Comparison of ENCODE assay signal across 17 cellular contexts in genomic region chr19:58578430-58578925, GRCh38. TPM values are rescaled to one million over a fixed set of nuclear protein-coding genes. Genes with fewer than 3 reads are reported as not detected.
DNase-seq lines count a peak whose midpoint lies in the region; ATAC-seq and TF ChIP-seq lines count a peak whose summit lies in the region.
"Had no signal": no experiment of that assay in that cellular context is flagged by ENCODE, and none has a peak within 500 bp of the region (broad histone marks: within the 10 kb centered on the region; RNA-seq: fewer than 3 reads in every experiment).

No MANE protein-coding gene starts in this region.

- POLR2A ChIA-PET in WTC11 (lab: Charles Lee) (interaction anchor here (0.5 kb wide), 1 partner anchor 330 kb away, joined by 4 read pairs; no protein-coding TSS in a partner anchor), Caco-2 (lab: Charles Lee) (no interaction called here)

- DNase-seq in Ammon's horn (ENCODE audit: low spot score) = peak; percentile 12
- no peak for DNase-seq in CD4-positive, CD25-positive, alpha-beta regulatory T cell
- no peak for DNase-seq in WTC11 (ENCODE audit: low spot score)
- peak in 24 of 42 donors; percentile 9 to 81 (median 49) for DNase-seq in head of caudate nucleus
- DNase-seq in amniotic stem cell (lab: John Stamatoyannopoulos, UW) = no peak
- no peak for DNase-seq in Caco-2
- no peak for DNase-seq in kidney tubule cell (ENCODE audit: low spot score)
- DNase-seq: erythroblast; GF-D8; left cardiac atrium; naive thymus-derived CD4-positive, alpha-beta T cell; NK-92 treated with Interleukin-12 subunit alpha and Interleukin-12 subunit beta, amount 100 ng/mL, for 24 hours had no signal

- CTCF ChIA-PET in WTC11 (lab: Charles Lee) = interaction anchor here (5.0 kb wide), 1 partner anchor 59 kb away, joined by 32 read pairs; the partner anchor contains the start of gene ZBTB45
- CTCF ChIA-PET in Caco-2 (lab: Charles Lee) = no interaction called here

- H3K36me3 Mint-ChIP-seq in CD4-positive, CD25-positive, alpha-beta regulatory T cell = peaks cover 12% of the 10 kb centered on the region
- peaks cover 14% of the 10 kb centered on the region for H3K36me3 Mint-ChIP-seq in WTC11
- peaks cover 29% of the 10 kb centered on the region for H3K36me3 Mint-ChIP-seq in Caco-2 (ENCODE audit: insufficient read depth, unreplicated experiment)

- H3K4me3 Mint-ChIP-seq in CD4-positive, CD25-positive, alpha-beta regulatory T cell = peak overlapping the region in 2 of 4 donors; percentile 68 to 78
- H3K4me3 Mint-ChIP-seq in WTC11 = no peak overlapping the region
- no peak overlapping the region for H3K4me3 Mint-ChIP-seq in Caco-2 (ENCODE audit: unreplicated experiment)
- H3K4me3 Mint-ChIP-seq: CD8-positive, alpha-beta T cell had no signal

- TF ChIP-seq CTCF in WTC11 (IDR thresholded peaks at IDR 0.05) (no peak), Caco-2 (IDR thresholded peaks at IDR 0.05; ENCODE audit: insufficient read depth in 1 of 2, low read depth in 1 of 2, low read length in 1 of 2, severe bottlenecking in 1 of 2, unreplicated experiment in 1 of 2) (no peak)

- H3K36me3 ChIP-seq in CD4-positive, CD25-positive, alpha-beta regulatory T cell (ENCODE audit: control insufficient read depth, insufficient read depth, low read length) = peaks cover 5% of the 10 kb centered on the region
- H3K36me3 ChIP-seq in Caco-2 (ENCODE audit: control insufficient read depth, insufficient read depth, low read length) = no peaks in the 10 kb centered on the region; the same call in 1 of the 2 replicates
- H3K36me3 ChIP-seq: SJSA1 had no signal

- H3K27me3 Mint-ChIP-seq in CD4-positive, CD25-positive, alpha-beta regulatory T cell = peaks cover 3% of the 10 kb centered on the region
- H3K27me3 Mint-ChIP-seq in WTC11 (ENCODE audit: low read depth) = no peaks in the 10 kb centered on the region
- no peaks in the 10 kb centered on the region for H3K27me3 Mint-ChIP-seq in Caco-2 (ENCODE audit: insufficient read depth, unreplicated experiment)
- H3K27me3 Mint-ChIP-seq: naive thymus-derived CD4-positive, alpha-beta T cell had no signal

- H3K9me3 ChIP-seq in CD4-positive, CD25-positive, alpha-beta regulatory T cell (ENCODE audit: control insufficient read depth in 2 of 2, low read length in 2 of 2) = no peaks in the 10 kb centered on the region
- no peaks in the 10 kb centered on the region for H3K9me3 ChIP-seq in Caco-2
- H3K9me3 ChIP-seq: heart left ventricle, SJSA1 had no signal

- H3K4me3 ChIP-seq in CD4-positive, CD25-positive, alpha-beta regulatory T cell (ENCODE audit: low read depth, low read length) = no peak overlapping the region
- H3K4me3 ChIP-seq in Caco-2 (ENCODE audit: low read depth, low read length) = no peak overlapping the region
- H3K4me3 ChIP-seq: heart left ventricle, SJSA1 had no signal

- no peaks in the 10 kb centered on the region for H3K27me3 ChIP-seq in CD4-positive, CD25-positive, alpha-beta regulatory T cell (ENCODE audit: control insufficient read depth, insufficient read depth, low read length)
- H3K27me3 ChIP-seq in Caco-2 (replicated peaks; ENCODE audit: control insufficient read depth, insufficient read depth, low read length) = no peaks in the 10 kb centered on the region
- H3K27me3 ChIP-seq: heart left ventricle, SJSA1 had no signal

- H3K4me1 ChIP-seq in CD4-positive, CD25-positive, alpha-beta regulatory T cell (ENCODE audit: control insufficient read depth, insufficient read depth, low read length, poor library complexity, severe bottlenecking) = peaks cover 24% of the 10 kb centered on the region
- H3K4me1 ChIP-seq in Caco-2 = no peaks in the 10 kb centered on the region

- peaks cover 5 to 52% (median 28%) of the 10 kb centered on the region in 4 donors for H3K4me1 Mint-ChIP-seq in CD4-positive, CD25-positive, alpha-beta regulatory T cell
- peaks cover 16% of the 10 kb centered on the region for H3K4me1 Mint-ChIP-seq in WTC11
- peaks cover 7% of the 10 kb centered on the region for H3K4me1 Mint-ChIP-seq in Caco-2 (ENCODE audit: low read depth, unreplicated experiment)

- intact Hi-C loops in head of caudate nucleus (cut with DNase I) = no loop called here
- intact Hi-C loops in Caco-2 (cut with micrococcal nuclease; ENCODE audit: unreplicated experiment) = no loop called here

- no peak for ATAC-seq in CD4-positive, CD25-positive, alpha-beta regulatory T cell (ENCODE audit: low read depth in 2 of 2)
- no peak for ATAC-seq in WTC11
- ATAC-seq: CD8-positive, alpha-beta T cell; heart left ventricle; left cardiac atrium; naive thymus-derived CD4-positive, alpha-beta T cell; right cardiac atrium had no signal

- peak overlapping the region; percentile 3 to 70 (median 33) for H3K27ac Mint-ChIP-seq in CD4-positive, CD25-positive, alpha-beta regulatory T cell
- H3K27ac Mint-ChIP-seq in WTC11 (peak overlapping the region; percentile 17; the same call in 1 of the 2 replicates), Caco-2 (ENCODE audit: unreplicated experiment) (no peak overlapping the region)
- H3K27ac Mint-ChIP-seq: CD8-positive, alpha-beta T cell had no signal

- no TSS peak for BruUV-seq in Caco-2 (replicated peaks; lab: Mats Ljungman, UMichigan)

- H3K27ac ChIP-seq in CD4-positive, CD25-positive, alpha-beta regulatory T cell (ENCODE audit: insufficient read depth, low read length, poor library complexity, severe bottlenecking) = no peak overlapping the region
- H3K27ac ChIP-seq: heart left ventricle, SJSA1, VCaP had no signal

- peaks cover 0 to 2% (median 0%) of the 10 kb centered on the region in 7 donors for H3K9me3 Mint-ChIP-seq in CD4-positive, CD25-positive, alpha-beta regulatory T cell
- H3K9me3 Mint-ChIP-seq in WTC11 (no peaks in the 10 kb centered on the region), Caco-2 (ENCODE audit: unreplicated experiment) (no peaks in the 10 kb centered on the region)
- H3K9me3 Mint-ChIP-seq: CD8-positive, alpha-beta T cell had no signal

TF ChIP-seq in WTC11, 78 proteins besides CTCF, POLR2A, EP300 and RAD21 (continues in another document):
- TF ChIP-seq AR (CRISPR knock-in tag; IDR thresholded peaks at IDR 0.05) (no peak), OVOL2 (CRISPR knock-in tag; IDR thresholded peaks at IDR 0.05; ENCODE audit: borderline replicate concordance) (no peak), E2F1 (CRISPR knock-in tag; IDR thresholded peaks at IDR 0.05) (no peak), NFE2L1 (CRISPR knock-in tag; IDR thresholded peaks at IDR 0.05) (no peak)

RNA-seq across cellular contexts. Expression of gene MZF1, which starts 5.3 kb away (rescaled TPM):
- total RNA-seq in CD4-positive, CD25-positive, alpha-beta regulatory T cell = 15.6 TPM
- 1 to 10 TPM; 7.4 to 8.9 (median 7.9) TPM for polyA plus RNA-seq in CD4-positive, CD25-positive, alpha-beta regulatory T cell
- 22.2 to 26.2 TPM (median 23.9 TPM) in 3 replicates for total RNA-seq in WTC11 (2021)
- 20.4 and 25.6 TPM in 2 replicates for total RNA-seq in Caco-2 (2022)

RNA-seq across cellular contexts. Expression of gene UBE2M, which starts 20.1 kb away (rescaled TPM):
- total RNA-seq in CD4-positive, CD25-positive, alpha-beta regulatory T cell = 50.2 TPM
- polyA plus RNA-seq in CD4-positive, CD25-positive, alpha-beta regulatory T cell = 10 to 100 TPM in 2 of 4 donors, 1 to 10 TPM in 2; 8.7 to 17.2 (median 12.9) TPM
- total RNA-seq in WTC11 (2021) (93.7 to 105 TPM (median 97.1 TPM) in 3 replicates), Caco-2 (2022) (133 and 139 TPM in 2 replicates)

RNA-seq across cellular contexts. Expression of gene CHMP2A, which starts 23.6 kb away (rescaled TPM):
- 83.1 TPM for total RNA-seq in CD4-positive, CD25-positive, alpha-beta regulatory T cell
- 100 to 1,000 TPM; 210 to 273 (median 240) TPM for polyA plus RNA-seq in CD4-positive, CD25-positive, alpha-beta regulatory T cell
- total RNA-seq in WTC11 (2021) = 109 to 126 TPM (median 119 TPM) in 3 replicates
- 110 and 112 TPM in 2 replicates for total RNA-seq in Caco-2 (2022)

RNA-seq across cellular contexts. Expression of gene TRIM28, which starts 34.6 kb away (rescaled TPM):
- total RNA-seq in CD4-positive, CD25-positive, alpha-beta regulatory T cell = 379 TPM
- 10 to 100 TPM; 34.5 to 52.4 (median 44.0) TPM for polyA plus RNA-seq in CD4-positive, CD25-positive, alpha-beta regulatory T cell
- total RNA-seq in WTC11 (2021) (1,095 to 1,221 TPM (median 1,108 TPM) in 3 replicates), Caco-2 (2022) (837 and 863 TPM in 2 replicates)

RNA-seq across cellular contexts. Expression of gene ZBTB45, which starts 58.9 kb away (rescaled TPM):
- 8.0 TPM for total RNA-seq in CD4-positive, CD25-positive, alpha-beta regulatory T cell
- polyA plus RNA-seq in CD4-positive, CD25-positive, alpha-beta regulatory T cell = 1 to 10 TPM; 4.2 to 5.7 (median 4.9) TPM
- total RNA-seq in WTC11 (2021) (17.0 to 19.7 TPM (median 18.0 TPM) in 3 replicates), Caco-2 (2022) (14.6 and 14.8 TPM in 2 replicates)

Comparison
In these comparisons a context has a peak if more than half of its experiments do, and no peak if none do; other contexts are left out.
1. DNase-seq: peak in Ammon's horn (single experiment) and head of caudate nucleus (24 of 42); none in CD4-positive, CD25-positive, alpha-beta regulatory T cell (0 of 3), WTC11 (single experiment), amniotic stem cell (single experiment), Caco-2 (0 of 2) and kidney tubule cell (single experiment).